In genomic region chr12:31612819-31613218, GRCh38 we compare ENCODE assay signal across 2 cellular contexts.
TF ChIP-seq lines count a peak whose summit lies in the region.

No MANE protein-coding gene starts in this region.

TF ChIP-seq in HepG2, 621 proteins besides CTCF, POLR2A, EP300 and RAD21:
- TF ChIP-seq CREBL2 (CRISPR knock-in tag; IDR thresholded peaks at IDR 0.05; ENCODE audit: borderline replicate concordance) (no peak), SRSF9 (IDR thresholded peaks at IDR 0.05; ENCODE audit: borderline replicate concordance, insufficient read depth, low read depth, low read length, poor library complexity, severe bottlenecking) (peak; percentile 74), ZNF335 (CRISPR knock-in tag; IDR thresholded peaks at IDR 0.05) (no peak)

TF ChIP-seq in HEK293, 187 proteins besides CTCF, POLR2A, EP300 and RAD21 (continued from another document):
- TF ChIP-seq ZBTB49 (tag by site-specific recombination; IDR thresholded peaks at IDR 0.05; ENCODE audit: low read depth) = no peak
- TF ChIP-seq PRDM1 (tag by site-specific recombination; IDR thresholded peaks at IDR 0.05) = peak; percentile 83
TF ChIP-seq in HEK293: peak in this region for 2.
